Comparison of ENCODE assay signal across 1 cellular context in the genomic region with DNA sequence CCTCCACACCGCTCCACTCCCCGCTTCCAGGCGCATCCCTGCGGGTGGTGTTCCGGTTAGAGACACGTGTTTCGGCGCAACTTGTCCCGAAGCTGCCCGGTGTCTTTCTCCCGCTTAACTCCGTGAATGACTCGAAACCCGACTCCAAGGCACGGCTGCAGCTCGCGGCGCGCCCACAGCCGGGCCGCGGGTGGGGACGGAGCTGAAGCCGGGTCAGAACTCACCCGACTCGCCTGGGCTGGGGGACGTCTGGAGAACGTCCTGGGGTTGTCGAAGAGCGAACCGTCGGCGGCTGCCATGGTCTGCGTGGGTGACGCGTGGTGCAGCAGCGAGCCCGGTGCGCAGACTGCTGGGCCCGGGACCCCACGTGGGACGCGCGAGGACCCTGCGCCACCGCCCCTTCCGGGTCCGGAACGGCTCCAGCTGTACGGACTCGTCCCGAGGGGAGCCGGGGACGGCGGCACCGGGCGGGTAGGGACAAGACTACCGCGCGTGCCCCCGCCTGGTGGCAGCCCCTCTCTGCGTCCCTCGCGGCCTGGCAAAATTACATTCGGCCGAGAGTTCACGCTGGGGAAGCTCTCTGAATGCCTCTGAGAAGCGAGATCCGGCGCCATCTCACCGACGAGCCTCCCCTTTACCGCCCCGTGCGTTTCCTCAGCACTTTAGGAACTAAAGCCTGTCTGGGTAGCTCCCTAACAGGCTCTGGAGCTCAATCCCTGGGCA.
TF ChIP-seq lines count a peak whose summit lies in the region.

Gene DDX31, minus strand, starts transcription at position 348 of the 723 bp plus-strand sequence. Its CDS starts 49 bp downstream, at position 299.

TF ChIP-seq in GM12878, 131 proteins besides CTCF, POLR2A, EP300 and RAD21 (continued from another document and continues in another):
- TF ChIP-seq ZBTB40 (IDR thresholded peaks at IDR 0.05; ENCODE audit: borderline replicate concordance), result peak; percentile 71
- 0 out of 2 replicates have a peak, but pooled peaks have one; percentile 46 for TF ChIP-seq HDGF (IDR thresholded peaks at IDR 0.05)
- peak; percentile 96 for TF ChIP-seq MYC (IDR thresholded peaks at IDR 0.05; ENCODE audit: insufficient read depth, insufficient read length, insufficient replicate concordance, low read length, severe bottlenecking)
- TF ChIP-seq FOXK2 (IDR thresholded peaks at IDR 0.05), result no peak
- TF ChIP-seq ATF3 (IDR thresholded peaks at IDR 0.05; ENCODE audit: borderline replicate concordance, extremely low read depth, low read depth, low read length), result peak; percentile 51; the same call in 1 of the 2 replicates
- TF ChIP-seq, protein P1, sequence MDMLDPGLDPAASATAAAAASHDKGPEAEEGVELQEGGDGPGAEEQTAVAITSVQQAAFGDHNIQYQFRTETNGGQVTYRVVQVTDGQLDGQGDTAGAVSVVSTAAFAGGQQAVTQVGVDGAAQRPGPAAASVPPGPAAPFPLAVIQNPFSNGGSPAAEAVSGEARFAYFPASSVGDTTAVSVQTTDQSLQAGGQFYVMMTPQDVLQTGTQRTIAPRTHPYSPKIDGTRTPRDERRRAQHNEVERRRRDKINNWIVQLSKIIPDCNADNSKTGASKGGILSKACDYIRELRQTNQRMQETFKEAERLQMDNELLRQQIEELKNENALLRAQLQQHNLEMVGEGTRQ (IDR thresholded peaks at IDR 0.05; ENCODE audit: borderline replicate concordance, low read depth, low read length), result peak; percentile 62
- TF ChIP-seq, protein P2, sequence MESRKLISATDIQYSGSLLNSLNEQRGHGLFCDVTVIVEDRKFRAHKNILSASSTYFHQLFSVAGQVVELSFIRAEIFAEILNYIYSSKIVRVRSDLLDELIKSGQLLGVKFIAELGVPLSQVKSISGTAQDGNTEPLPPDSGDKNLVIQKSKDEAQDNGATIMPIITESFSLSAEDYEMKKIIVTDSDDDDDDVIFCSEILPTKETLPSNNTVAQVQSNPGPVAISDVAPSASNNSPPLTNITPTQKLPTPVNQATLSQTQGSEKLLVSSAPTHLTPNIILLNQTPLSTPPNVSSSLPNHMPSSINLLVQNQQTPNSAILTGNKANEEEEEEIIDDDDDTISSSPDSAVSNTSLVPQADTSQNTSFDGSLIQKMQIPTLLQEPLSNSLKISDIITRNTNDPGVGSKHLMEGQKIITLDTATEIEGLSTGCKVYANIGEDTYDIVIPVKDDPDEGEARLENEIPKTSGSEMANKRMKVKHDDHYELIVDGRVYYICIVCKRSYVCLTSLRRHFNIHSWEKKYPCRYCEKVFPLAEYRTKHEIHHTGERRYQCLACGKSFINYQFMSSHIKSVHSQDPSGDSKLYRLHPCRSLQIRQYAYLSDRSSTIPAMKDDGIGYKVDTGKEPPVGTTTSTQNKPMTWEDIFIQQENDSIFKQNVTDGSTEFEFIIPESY (IDR thresholded peaks at IDR 0.05), result no peak
- TF ChIP-seq YBX1 (IDR thresholded peaks at IDR 0.05), result no peak
- no peak for TF ChIP-seq FOS (IDR thresholded peaks at IDR 0.05; ENCODE audit: borderline replicate concordance, extremely low read depth, insufficient read length)
- TF ChIP-seq NRF1 (conservative IDR thresholded peaks at IDR 0.05; ENCODE audit: low read depth, low read length), result 0 out of 2 replicates have a peak, but pooled peaks have one; percentile 13
- peak; percentile 84; the same call in 1 of the 2 replicates for TF ChIP-seq POLR2AphosphoS2 (IDR thresholded peaks at IDR 0.05; ENCODE audit: low read depth, low read length)
- TF ChIP-seq BCL11A (IDR thresholded peaks at IDR 0.05; ENCODE audit: low read depth, low read length), result no peak
- TF ChIP-seq ESRRA (IDR thresholded peaks at IDR 0.05; ENCODE audit: low read length), result no peak
- TF ChIP-seq NFIC (IDR thresholded peaks at IDR 0.05; ENCODE audit: low read depth, low read length), result no peak; the same call in 1 of the 2 replicates
- TF ChIP-seq NR2C1 (IDR thresholded peaks at IDR 0.05), result no peak
- TF ChIP-seq ZNF24 (IDR thresholded peaks at IDR 0.05), result 0 out of 2 replicates have a peak, but pooled peaks have one; percentile 38
- TF ChIP-seq STAT1 (conservative IDR thresholded peaks at IDR 0.05), result peak; percentile 58; the same call in 1 of the 2 replicates
- TF ChIP-seq ZZZ3 (IDR thresholded peaks at IDR 0.05; ENCODE audit: control insufficient read depth, insufficient read length, low read depth), result no peak
- TF ChIP-seq RFX5 (IDR thresholded peaks at IDR 0.05; ENCODE audit: low read depth, low read length), result no peak
- no peak for TF ChIP-seq TCF7 (IDR thresholded peaks at IDR 0.05; ENCODE audit: borderline replicate concordance)
- peak; percentile 64; the same call in 1 of the 2 replicates for TF ChIP-seq MYB (IDR thresholded peaks at IDR 0.05; ENCODE audit: borderline replicate concordance, low read depth, low read length)
- TF ChIP-seq MEF2A (IDR thresholded peaks at IDR 0.05; ENCODE audit: insufficient read depth, low read depth, low read length), result no peak
- TF ChIP-seq, protein P3, sequence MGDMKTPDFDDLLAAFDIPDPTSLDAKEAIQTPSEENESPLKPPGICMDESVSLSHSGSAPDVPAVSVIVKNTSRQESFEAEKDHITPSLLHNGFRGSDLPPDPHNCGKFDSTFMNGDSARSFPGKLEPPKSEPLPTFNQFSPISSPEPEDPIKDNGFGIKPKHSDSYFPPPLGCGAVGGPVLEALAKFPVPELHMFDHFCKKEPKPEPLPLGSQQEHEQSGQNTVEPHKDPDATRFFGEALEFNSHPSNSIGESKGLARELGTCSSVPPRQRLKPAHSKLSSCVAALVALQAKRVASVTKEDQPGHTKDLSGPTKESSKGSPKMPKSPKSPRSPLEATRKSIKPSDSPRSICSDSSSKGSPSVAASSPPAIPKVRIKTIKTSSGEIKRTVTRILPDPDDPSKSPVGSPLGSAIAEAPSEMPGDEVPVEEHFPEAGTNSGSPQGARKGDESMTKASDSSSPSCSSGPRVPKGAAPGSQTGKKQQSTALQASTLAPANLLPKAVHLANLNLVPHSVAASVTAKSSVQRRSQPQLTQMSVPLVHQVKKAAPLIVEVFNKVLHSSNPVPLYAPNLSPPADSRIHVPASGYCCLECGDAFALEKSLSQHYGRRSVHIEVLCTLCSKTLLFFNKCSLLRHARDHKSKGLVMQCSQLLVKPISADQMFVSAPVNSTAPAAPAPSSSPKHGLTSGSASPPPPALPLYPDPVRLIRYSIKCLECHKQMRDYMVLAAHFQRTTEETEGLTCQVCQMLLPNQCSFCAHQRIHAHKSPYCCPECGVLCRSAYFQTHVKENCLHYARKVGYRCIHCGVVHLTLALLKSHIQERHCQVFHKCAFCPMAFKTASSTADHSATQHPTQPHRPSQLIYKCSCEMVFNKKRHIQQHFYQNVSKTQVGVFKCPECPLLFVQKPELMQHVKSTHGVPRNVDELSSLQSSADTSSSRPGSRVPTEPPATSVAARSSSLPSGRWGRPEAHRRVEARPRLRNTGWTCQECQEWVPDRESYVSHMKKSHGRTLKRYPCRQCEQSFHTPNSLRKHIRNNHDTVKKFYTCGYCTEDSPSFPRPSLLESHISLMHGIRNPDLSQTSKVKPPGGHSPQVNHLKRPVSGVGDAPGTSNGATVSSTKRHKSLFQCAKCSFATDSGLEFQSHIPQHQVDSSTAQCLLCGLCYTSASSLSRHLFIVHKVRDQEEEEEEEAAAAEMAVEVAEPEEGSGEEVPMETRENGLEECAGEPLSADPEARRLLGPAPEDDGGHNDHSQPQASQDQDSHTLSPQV (IDR thresholded peaks at IDR 0.05), result no peak
- TF ChIP-seq CREM (IDR thresholded peaks at IDR 0.05; ENCODE audit: low read depth), result peak; percentile 25; the same call in 1 of the 2 replicates
- 0 out of 2 replicates have a peak, but pooled peaks have one; percentile 8 for TF ChIP-seq IRF4 (IDR thresholded peaks at IDR 0.05; ENCODE audit: low read depth, low read length)
- TF ChIP-seq LARP7 (IDR thresholded peaks at IDR 0.05), result peak; percentile 86
- TF ChIP-seq JUNB (IDR thresholded peaks at IDR 0.05), result no peak
- peak; percentile 37; the same call in 1 of the 2 replicates for TF ChIP-seq RB1 (IDR thresholded peaks at IDR 0.05; ENCODE audit: borderline replicate concordance)
- TF ChIP-seq ZNF207 (IDR thresholded peaks at IDR 0.05; ENCODE audit: borderline replicate concordance), result peak; percentile 82; the same call in 1 of the 2 replicates
- TF ChIP-seq DPF2 (IDR thresholded peaks at IDR 0.05), result peak; percentile 65; the same call in 1 of the 2 replicates
- peak; percentile 79 for TF ChIP-seq GABPA (IDR thresholded peaks at IDR 0.05; ENCODE audit: low read depth)
- TF ChIP-seq PML (IDR thresholded peaks at IDR 0.05; ENCODE audit: low read length), result peak; percentile 77; the same call in 1 of the 2 replicates
- TF ChIP-seq SP1 (IDR thresholded peaks at IDR 0.05; ENCODE audit: low read depth, low read length), result no peak
- TF ChIP-seq CHD1 (IDR thresholded peaks at IDR 0.05; ENCODE audit: low read depth, low read length), result no peak
- TF ChIP-seq SPI1 (IDR thresholded peaks at IDR 0.05; ENCODE audit: borderline replicate concordance, insufficient read depth, low read depth, low read length), result no peak
- TF ChIP-seq CBX5 (IDR thresholded peaks at IDR 0.05; ENCODE audit: low read depth), result no peak
- TF ChIP-seq ZNF274 (IDR thresholded peaks at IDR 0.05; ENCODE audit: insufficient read depth, insufficient read length), result no peak
- peak; percentile 37; the same call in 1 of the 2 replicates for TF ChIP-seq HCFC1 (IDR thresholded peaks at IDR 0.05; ENCODE audit: low read length)
- no peak for TF ChIP-seq BRCA1 (IDR thresholded peaks at IDR 0.05; ENCODE audit: low read depth, low read length)
- no peak for TF ChIP-seq E2F8 (IDR thresholded peaks at IDR 0.05; ENCODE audit: low read depth, partially characterized antibody)
- peak; percentile 38 for TF ChIP-seq SMAD1 (IDR thresholded peaks at IDR 0.05; ENCODE audit: low read depth, partially characterized antibody)
- no peak for TF ChIP-seq KDM1A (IDR thresholded peaks at IDR 0.05; ENCODE audit: borderline replicate concordance)
- TF ChIP-seq KLF5 (IDR thresholded peaks at IDR 0.05; ENCODE audit: partially characterized antibody), result no peak
- TF ChIP-seq, protein P4, sequence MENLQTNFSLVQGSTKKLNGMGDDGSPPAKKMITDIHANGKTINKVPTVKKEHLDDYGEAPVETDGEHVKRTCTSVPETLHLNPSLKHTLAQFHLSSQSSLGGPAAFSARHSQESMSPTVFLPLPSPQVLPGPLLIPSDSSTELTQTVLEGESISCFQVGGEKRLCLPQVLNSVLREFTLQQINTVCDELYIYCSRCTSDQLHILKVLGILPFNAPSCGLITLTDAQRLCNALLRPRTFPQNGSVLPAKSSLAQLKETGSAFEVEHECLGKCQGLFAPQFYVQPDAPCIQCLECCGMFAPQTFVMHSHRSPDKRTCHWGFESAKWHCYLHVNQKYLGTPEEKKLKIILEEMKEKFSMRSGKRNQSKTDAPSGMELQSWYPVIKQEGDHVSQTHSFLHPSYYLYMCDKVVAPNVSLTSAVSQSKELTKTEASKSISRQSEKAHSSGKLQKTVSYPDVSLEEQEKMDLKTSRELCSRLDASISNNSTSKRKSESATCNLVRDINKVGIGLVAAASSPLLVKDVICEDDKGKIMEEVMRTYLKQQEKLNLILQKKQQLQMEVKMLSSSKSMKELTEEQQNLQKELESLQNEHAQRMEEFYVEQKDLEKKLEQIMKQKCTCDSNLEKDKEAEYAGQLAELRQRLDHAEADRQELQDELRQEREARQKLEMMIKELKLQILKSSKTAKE (IDR thresholded peaks at IDR 0.05; ENCODE audit: low read depth, poor library complexity, severe bottlenecking), result no peak
- no peak for TF ChIP-seq ZBED1 (IDR thresholded peaks at IDR 0.05; ENCODE audit: borderline replicate concordance)
